Comparison of ENCODE assay signal across 27 cellular contexts in the genomic region with DNA sequence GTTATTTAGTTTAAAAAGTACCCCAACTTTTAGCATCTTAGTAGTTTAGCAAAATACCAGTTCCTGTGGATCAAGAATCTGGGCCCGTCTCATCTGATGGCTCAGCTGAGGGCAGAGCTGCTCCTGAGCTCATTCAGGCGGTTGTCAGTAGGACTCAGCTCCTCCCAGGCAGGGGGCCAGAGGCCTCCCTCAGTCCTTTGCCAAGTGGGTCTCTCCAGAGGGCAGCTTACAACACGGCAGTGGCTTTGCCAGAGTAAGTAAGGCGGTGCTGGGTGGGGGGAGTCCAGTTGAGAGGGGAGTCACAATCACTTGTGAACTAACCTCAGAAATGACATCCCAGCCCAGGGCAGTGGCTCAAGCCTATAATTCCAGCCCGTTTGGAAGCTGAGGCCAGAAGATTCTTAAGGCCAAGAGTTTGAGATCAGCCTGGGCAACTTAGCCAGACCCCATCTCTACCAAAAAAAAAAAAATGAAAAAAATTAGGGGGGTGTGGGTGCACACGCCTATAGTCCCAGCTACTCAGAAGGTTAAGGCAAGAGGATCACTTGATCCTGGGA.
"Had no signal": no experiment of that assay in that cellular context is flagged by ENCODE, and none has a peak within 500 bp of the region (broad histone marks: within the 10 kb centered on the region; RNA-seq: fewer than 3 reads in every experiment).

No MANE protein-coding gene starts in this region.

- H3K27ac Mint-ChIP-seq: immature natural killer cell; mesothelial cell of epicardium; stimulated activated naive B cell treated with anti-CD40 and anti-IgM and Interleukin-4, amounts not matched to agents 10 μg/mL and 1 μg/mL and 100 μg/mL, for 72 hours; stimulated activated naive CD8-positive, alpha-beta T cell treated with anti-CD3 and anti-CD28 coated beads, Interleukin-15, Interleukin-2, amounts not matched to agents 100 ng/mL and 50 ng/mL, for 24 hours had no signal

- H3K27ac ChIP-seq: cardiac muscle cell, coronary artery, esophagus squamous epithelium, ovary, skin epidermis, thoracic aorta, tibial nerve, upper lobe of left lung had no signal

- H3K4me3 Mint-ChIP-seq: mesothelial cell of epicardium; neural crest cell; stimulated activated naive B cell treated with anti-CD40 and anti-IgM and Interleukin-4, amounts not matched to agents 10 μg/mL and 1 μg/mL and 100 μg/mL, for 72 hours; stimulated activated naive CD8-positive, alpha-beta T cell treated with anti-CD3 and anti-CD28 coated beads, Interleukin-15, Interleukin-2, amounts not matched to agents 100 ng/mL and 50 ng/mL, for 24 hours had no signal

- H3K4me3 ChIP-seq: cardiac muscle cell, coronary artery, esophagus squamous epithelium, lung, ovary, skin epidermis, thoracic aorta, tibial nerve, upper lobe of left lung had no signal

- H3K9me3 Mint-ChIP-seq: immature natural killer cell; neural crest cell; stimulated activated naive CD8-positive, alpha-beta T cell treated with anti-CD3 and anti-CD28 coated beads, Interleukin-15, Interleukin-2, amounts not matched to agents 100 ng/mL and 50 ng/mL, for 24 hours had no signal

- H3K27me3 ChIP-seq: cardiac muscle cell, esophagus squamous epithelium, ovary, tibial nerve, upper lobe of left lung had no signal

- H3K36me3 ChIP-seq: cardiac muscle cell, esophagus squamous epithelium, ovary, thoracic aorta, tibial nerve, upper lobe of left lung had no signal

- H3K9me3 ChIP-seq: esophagus squamous epithelium, ovary, thoracic aorta, upper lobe of left lung had no signal

- H3K36me3 Mint-ChIP-seq: immature natural killer cell; mesothelial cell of epicardium; naive thymus-derived CD4-positive, alpha-beta T cell had no signal

- ATAC-seq: left colon; naive thymus-derived CD4-positive, alpha-beta T cell; stimulated activated naive B cell treated with anti-CD40 and anti-IgM and Interleukin-4, amounts not matched to agents 10 μg/mL and 1 μg/mL and 100 μg/mL, for 72 hours had no signal

- DNase-seq: dermis blood vessel endothelial cell; effector memory CD4-positive, alpha-beta T cell; erythroblast; esophagus squamous epithelium; foreskin melanocyte; hypothalamus; immature natural killer cell; islet precursor cell; kidney glomerular epithelial cell; left colon; mesenchymal stem cell; naive thymus-derived CD4-positive, alpha-beta T cell; ovary; retina; stimulated activated CD4-positive, alpha-beta T cell treated with anti-CD3 and anti-CD28 coated beads, Interleukin-15, amount 100 ng/mL, for 24 hours; stimulated activated CD4-positive, alpha-beta T cell treated with anti-CD3 and anti-CD28 coated beads, Interleukin-2, amount 100 ng/mL, for 48 hours; stimulated activated naive B cell treated with anti-CD40 and anti-IgM and Interleukin-4, amounts not matched to agents 10 μg/mL and 1 μg/mL and 100 μg/mL, for 72 hours had no signal
